In the genomic region with DNA sequence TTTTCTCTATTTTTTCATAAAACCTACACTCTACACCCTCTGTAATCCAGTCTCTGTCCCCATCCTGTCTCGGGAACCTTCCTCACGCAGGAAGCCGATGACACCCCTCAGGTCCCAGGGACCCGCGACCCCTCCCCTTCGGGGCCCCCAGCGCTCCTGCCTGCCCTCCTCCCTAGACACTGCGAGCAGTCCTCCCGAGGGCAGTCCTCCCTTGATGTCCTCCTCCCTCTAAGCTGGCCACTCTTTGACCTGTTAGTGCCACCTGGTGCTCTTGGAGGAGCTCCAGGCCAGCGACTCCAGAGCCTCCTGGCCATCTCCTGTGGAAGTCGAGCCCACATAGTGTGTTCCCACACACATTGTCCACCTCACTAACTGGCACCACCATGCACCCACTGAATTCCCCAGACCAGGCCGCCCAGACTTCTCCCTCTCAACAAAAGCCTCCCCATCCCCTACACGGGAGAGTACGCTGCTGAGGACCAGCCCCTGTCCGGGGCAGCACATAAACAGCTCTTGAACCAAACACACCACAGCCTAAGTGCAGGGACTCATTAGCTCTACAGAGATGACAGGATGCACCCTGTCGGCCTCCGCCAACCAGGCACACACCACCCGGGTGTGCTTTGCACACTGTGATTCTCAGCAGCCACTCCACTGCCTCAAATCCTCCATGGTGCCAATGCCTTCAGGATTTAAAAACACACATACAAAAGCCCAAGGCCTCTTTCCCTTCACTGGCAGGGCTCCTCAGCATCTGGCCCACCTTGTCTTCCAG, we compare ENCODE assay signal across 19 cellular contexts. TPM values are rescaled to one million over a fixed set of nuclear protein-coding genes. Genes with fewer than 3 reads are reported as not detected.
A peak's percentile ranks its signal among the peaks of the same experiment; 100 is the strongest.
DNase-seq lines count a peak whose midpoint lies in the region; ATAC-seq, FAIRE-seq and TF ChIP-seq lines count a peak whose summit lies in the region.
"Had no signal": no experiment of that assay in that cellular context is flagged by ENCODE, and none has a peak within 500 bp of the region (broad histone marks: within the 10 kb centered on the region; RNA-seq: fewer than 3 reads in every experiment).

No MANE protein-coding gene starts in this region.

- TF ChIP-seq POLR2A in HepG2 (IDR thresholded peaks at IDR 0.05; ENCODE audit: insufficient read depth in 1 of 2, low read depth in 2 of 2, low read length in 2 of 2) = no peak

- H3K36me3 ChIP-seq in RWPE2 (ENCODE audit: low read depth) (peaks cover 29% of the 10 kb centered on the region), HepG2 (replicated peaks in 1 of 2; ENCODE audit: control insufficient read depth in 1 of 2, insufficient read depth in 2 of 2, low read length in 2 of 2) (peaks cover 17 to 24% of the 10 kb centered on the region in 2 experiments; a peak in 4 of 5 replicates), small intestine (ENCODE audit: control insufficient read depth in 2 of 2, insufficient read depth in 2 of 2, low read length in 2 of 2) (peaks cover 13 to 54% of the 10 kb centered on the region in 2 donors)

- H3K27me3 ChIP-seq in RWPE2 (ENCODE audit: insufficient read depth, poor library complexity, severe bottlenecking) (no peaks in the 10 kb centered on the region), HepG2 (ENCODE audit: control insufficient read depth in 1 of 2, insufficient read depth in 2 of 2, low read length in 2 of 2) (no peaks in the 10 kb centered on the region), small intestine (ENCODE audit: control insufficient read depth in 2 of 2, insufficient read depth in 2 of 2, low read length in 2 of 2) (no peaks in the 10 kb centered on the region)
- H3K27me3 ChIP-seq: BLaER1 treated with 17β-estradiol and CSF1 and Interleukin-3, amounts not matched to agents 10 nM and 100 nM; cardiac muscle cell had no signal

- CTCF ChIA-PET in activated CD4-positive, alpha-beta T cell treated with anti-CD3 and anti-CD28 coated beads for 36 hours (lab: Charles Lee) = no interaction called here
- CTCF ChIA-PET in HepG2 (lab: Yijun Ruan, JAX; ENCODE audit: low intra/inter-chr PET ratio, low total read pairs) (no interaction called here), Calu3 (lab: Charles Lee) (no interaction called here)

- H2AFZ ChIP-seq in HepG2 (ENCODE audit: low read length) = no peak overlapping the region

- H3K27me3 Mint-ChIP-seq in activated CD4-positive, alpha-beta T cell treated with anti-CD3 and anti-CD28 coated beads for 36 hours = no peaks in the 10 kb centered on the region
- no peaks in the 10 kb centered on the region for H3K27me3 Mint-ChIP-seq in activated CD4-positive, alpha-beta T cell treated with anti-CD3 and anti-CD28 coated beads, Interleukin-2, amount 10 ng/mL, durations not matched to agents 24 days and 14 days
- H3K27me3 Mint-ChIP-seq in Calu3 (ENCODE audit: unreplicated experiment) = no peaks in the 10 kb centered on the region

- TF ChIP-seq CTCF in RWPE2 (IDR thresholded peaks at IDR 0.05; ENCODE audit: poor library complexity, severe bottlenecking) = no peak
- TF ChIP-seq CTCF in HepG2 (CRISPR knock-in tag; IDR thresholded peaks at IDR 0.05) = no peak
- no peak for TF ChIP-seq CTCF in Calu3 (IDR thresholded peaks at IDR 0.05; ENCODE audit: unreplicated experiment)

- no peaks in the 10 kb centered on the region for H4K20me1 ChIP-seq in HepG2 (ENCODE audit: insufficient read depth, low read length)

- TF ChIP-seq RAD21 in HepG2 (CRISPR knock-in tag; IDR thresholded peaks at IDR 0.05) = no peak

- H3K9me3 Mint-ChIP-seq in activated CD4-positive, alpha-beta T cell treated with anti-CD3 and anti-CD28 coated beads for 36 hours (ENCODE audit: low read depth) = no peaks in the 10 kb centered on the region
- no peaks in the 10 kb centered on the region for H3K9me3 Mint-ChIP-seq in activated CD4-positive, alpha-beta T cell treated with anti-CD3 and anti-CD28 coated beads, Interleukin-2, amount 10 ng/mL, durations not matched to agents 24 days and 14 days
- no peaks in the 10 kb centered on the region for H3K9me3 Mint-ChIP-seq in Calu3 (ENCODE audit: low read depth, unreplicated experiment)

- H3K4me3 Mint-ChIP-seq in activated CD4-positive, alpha-beta T cell treated with anti-CD3 and anti-CD28 coated beads for 36 hours = no peak overlapping the region
- no peak overlapping the region for H3K4me3 Mint-ChIP-seq in activated CD4-positive, alpha-beta T cell treated with anti-CD3 and anti-CD28 coated beads, Interleukin-2, amount 10 ng/mL, durations not matched to agents 24 days and 14 days
- no peak overlapping the region for H3K4me3 Mint-ChIP-seq in Calu3 (ENCODE audit: low read depth, unreplicated experiment)

- H3K4me3 ChIP-seq in RWPE2 (ENCODE audit: severe bottlenecking) = no peak overlapping the region
- no peak overlapping the region for H3K4me3 ChIP-seq in HepG2 (replicated peaks in 1 of 3; ENCODE audit: insufficient read depth in 1 of 3, low read depth in 2 of 3, low read length in 3 of 3)
- H3K4me3 ChIP-seq in small intestine (ENCODE audit: low read depth in 1 of 2, low read length in 2 of 2) = no peak overlapping the region
- H3K4me3 ChIP-seq: BLaER1 treated with 17β-estradiol and CSF1 and Interleukin-3, amounts not matched to agents 10 nM and 100 nM; cardiac muscle cell; left ventricle myocardium inferior had no signal

- FAIRE-seq in HepG2 (lab: Jason Lieb, UNC) (no peak), small intestine (lab: Jason Lieb, UNC) (no peak)
- FAIRE-seq: A204.1 had no signal

- intact Hi-C loops in activated CD4-positive, alpha-beta T cell treated with anti-CD3 and anti-CD28 coated beads for 36 hours (cut with DNase I, micrococcal nuclease) = no loop called here
- intact Hi-C loops in activated CD4-positive, alpha-beta T cell treated with anti-CD3 and anti-CD28 coated beads, Interleukin-2, amount 10 ng/mL, durations not matched to agents 24 days and 14 days (cut with micrococcal nuclease) = no loop called here
- intact Hi-C loops in HepG2 (cut with micrococcal nuclease; ENCODE audit: unreplicated experiment) = no loop called here
- intact Hi-C loops in Calu3 (cut with micrococcal nuclease; ENCODE audit: unreplicated experiment) = no loop called here

- peak overlapping the region; percentile 9 for H3K27ac Mint-ChIP-seq in activated CD4-positive, alpha-beta T cell treated with anti-CD3 and anti-CD28 coated beads for 36 hours
- no peak overlapping the region for H3K27ac Mint-ChIP-seq in activated CD4-positive, alpha-beta T cell treated with anti-CD3 and anti-CD28 coated beads, Interleukin-2, amount 10 ng/mL, durations not matched to agents 24 days and 14 days
- no peak overlapping the region for H3K27ac Mint-ChIP-seq in Calu3 (ENCODE audit: unreplicated experiment)

- peaks cover 9% of the 10 kb centered on the region for H3K36me3 Mint-ChIP-seq in activated CD4-positive, alpha-beta T cell treated with anti-CD3 and anti-CD28 coated beads for 36 hours (ENCODE audit: low read depth)
- peaks cover 50% of the 10 kb centered on the region for H3K36me3 Mint-ChIP-seq in activated CD4-positive, alpha-beta T cell treated with anti-CD3 and anti-CD28 coated beads, Interleukin-2, amount 10 ng/mL, durations not matched to agents 24 days and 14 days (ENCODE audit: low read depth)
- H3K36me3 Mint-ChIP-seq in Calu3 (ENCODE audit: insufficient read depth, unreplicated experiment) = peaks cover 51% of the 10 kb centered on the region

- ATAC-seq in activated CD4-positive, alpha-beta T cell treated with anti-CD3 and anti-CD28 coated beads for 36 hours = no peak
- ATAC-seq in RWPE2 (ENCODE audit: low read depth) = no peak
- no peak for ATAC-seq in HepG2
- ATAC-seq: PC-3 had no signal

- H3K9me3 ChIP-seq in RWPE2 (ENCODE audit: severe bottlenecking) (no peaks in the 10 kb centered on the region), HepG2 (ENCODE audit: low read length) (no peaks in the 10 kb centered on the region), small intestine (ENCODE audit: control insufficient read depth, low read depth) (no peaks in the 10 kb centered on the region)
- H3K9me3 ChIP-seq: BLaER1 treated with 17β-estradiol and CSF1 and Interleukin-3, amounts not matched to agents 10 nM and 100 nM; left ventricle myocardium inferior had no signal

- no TSS peak for BruUV-seq in HepG2 (replicated peaks; lab: Mats Ljungman, UMichigan)
- no TSS peak for BruUV-seq in Calu3 (replicated peaks; lab: Mats Ljungman, UMichigan)

- no peak overlapping the region for H3K4me2 ChIP-seq in HepG2 (ENCODE audit: low read depth, low read length)
- H3K4me2 ChIP-seq: BLaER1 treated with 17β-estradiol and CSF1 and Interleukin-3, amounts not matched to agents 10 nM and 100 nM had no signal

- TF ChIP-seq EP300 in HepG2 (IDR thresholded peaks at IDR 0.05; ENCODE audit: low read depth in 2 of 2, low read length in 2 of 2) (no peak), HepG2 (CRISPR knock-in tag; IDR thresholded peaks at IDR 0.05; ENCODE audit: borderline replicate concordance) (no peak)

- H3K27ac ChIP-seq in RWPE2 (ENCODE audit: poor library complexity, severe bottlenecking) (no peak overlapping the region), HepG2 (ENCODE audit: extremely low read length, insufficient read depth, low read length) (no peak overlapping the region), small intestine (ENCODE audit: low read depth in 1 of 2, low read length in 1 of 2) (no peak overlapping the region)
- H3K27ac ChIP-seq: BLaER1 treated with 17β-estradiol and CSF1 and Interleukin-3, amounts not matched to agents 10 nM and 100 nM; cardiac muscle cell; left ventricle myocardium inferior had no signal

- H3K4me1 Mint-ChIP-seq in activated CD4-positive, alpha-beta T cell treated with anti-CD3 and anti-CD28 coated beads for 36 hours = peaks cover 8% of the 10 kb centered on the region
- peaks cover 6% of the 10 kb centered on the region for H3K4me1 Mint-ChIP-seq in activated CD4-positive, alpha-beta T cell treated with anti-CD3 and anti-CD28 coated beads, Interleukin-2, amount 10 ng/mL, durations not matched to agents 24 days and 14 days
- H3K4me1 Mint-ChIP-seq in Calu3 (ENCODE audit: low read depth, unreplicated experiment) = peaks cover 34% of the 10 kb centered on the region

- DNase-seq in activated CD4-positive, alpha-beta T cell treated with anti-CD3 and anti-CD28 coated beads for 36 hours = no peak
- no peak for DNase-seq in activated CD4-positive, alpha-beta T cell treated with anti-CD3 and anti-CD28 coated beads, Interleukin-2, amount 10 ng/mL, durations not matched to agents 24 days and 14 days
- DNase-seq in RWPE2 (ENCODE audit: low spot score) (peak; percentile 32), HepG2 (ENCODE audit: low spot score) (no peak), small intestine (peak; percentile 37), 8988T (no peak), Calu3 (no peak), GF-D8 (lab: John Stamatoyannopoulos, UW) (no peak)
- DNase-seq: activated CD8-positive, alpha-beta memory T cell treated with anti-CD3 and anti-CD28 coated beads, Interleukin-2, amount 50 U/mL, for 4 hours; DMS53; effector CD8-positive, alpha-beta T cell; left ventricle myocardium inferior; NCI-H82; PC-3; stimulated activated CD4-positive, alpha-beta T cell treated with anti-CD3 and anti-CD28 coated beads, Interleukin-4, amount 100 ng/mL, for 1 hour had no signal

- WGBS in HepG2 (ENCODE audit: low lambda C conversion rate) = 90% methylated on average over 18 of the region's 18 CpGs
- 58 to 81% (median 63%) methylated on average over 18 of the region's 18 CpGs for WGBS in small intestine, 3 donors

- POLR2A ChIA-PET in activated CD4-positive, alpha-beta T cell treated with anti-CD3 and anti-CD28 coated beads for 36 hours (lab: Charles Lee) = no interaction called here
- POLR2A ChIA-PET in HepG2 (lab: Yijun Ruan, JAX) = no interaction called here

- H3K4me1 ChIP-seq in RWPE2 (ENCODE audit: insufficient read depth, poor library complexity, severe bottlenecking) = peaks cover 10% of the 10 kb centered on the region
- H3K4me1 ChIP-seq in HepG2 (ENCODE audit: insufficient read depth, low read length) = peaks cover 12% of the 10 kb centered on the region
- H3K4me1 ChIP-seq in small intestine (ENCODE audit: control insufficient read depth in 2 of 2, insufficient read depth in 1 of 2, low read depth in 1 of 2, low read length in 1 of 2) = peaks cover 0 to 1% of the 10 kb centered on the region in 2 donors
- H3K4me1 ChIP-seq: left ventricle myocardium inferior had no signal

- H3K9ac ChIP-seq in HepG2 (ENCODE audit: insufficient read depth, low read depth, low read length) = no peak overlapping the region

- in situ Hi-C loops in HepG2 (cut with HindIII; ENCODE audit: extremely low pct_ligation_motif_present, low pct_unique_long_range_greater_than_20kb) = no loop called here

- H3K79me2 ChIP-seq in HepG2 (ENCODE audit: insufficient read depth, low read length) = no peaks in the 10 kb centered on the region

RNA-seq across cellular contexts. Expression of gene OSBPL7, which starts 9.3 kb away (rescaled TPM):
- 10 to 100 TPM; 12.8 to 12.9 TPM for total RNA-seq in activated CD4-positive, alpha-beta T cell treated with anti-CD3 and anti-CD28 coated beads for 36 hours
- total RNA-seq in activated CD4-positive, alpha-beta T cell treated with anti-CD3 and anti-CD28 coated beads, Interleukin-2, amount 10 ng/mL, durations not matched to agents 24 days and 14 days = 18.1 and 18.4 TPM in 2 replicates
- 1.0 and 4.7 TPM in 2 replicates for total RNA-seq in HepG2 (2016; rRNA removed; fragmentation: Illumina TruSeq; extraction: Trizol)
- total RNA-seq in HepG2 (2016; cell fraction: cytosol; rRNA removed; fragmentation: Illumina TruSeq; extraction: Trizol; ENCODE audit: low read depth) = 4.5 and 4.7 TPM in 2 replicates
- total RNA-seq in HepG2 (2016; cell fraction: insoluble cytoplasmic fraction; rRNA removed; fragmentation: Illumina TruSeq; extraction: Trizol) = 1.3 and 5.6 TPM in 2 replicates
- 1.4 and 1.5 TPM in 2 replicates for total RNA-seq in HepG2 (2016; cell fraction: membrane; rRNA removed; fragmentation: Illumina TruSeq; extraction: Trizol)
- 6.6 and 9.7 TPM in 2 replicates for total RNA-seq in HepG2 (2016; cell fraction: nucleus; rRNA removed; fragmentation: Illumina TruSeq; extraction: Trizol)
- polyA plus RNA-seq in HepG2 (2011; rRNA removed) = 6.6 and 8.3 TPM in 2 replicates
- polyA plus RNA-seq in HepG2 (2011; cell fraction: cytosol; rRNA removed) = 0.99 and 1.7 TPM in 2 replicates
- polyA plus RNA-seq in HepG2 (2011; cell fraction: nucleus; rRNA removed) = 86.7 and 120 TPM in 2 replicates
- 4.1 and 5.4 TPM in 2 replicates for polyA plus RNA-seq in HepG2 (2012)
- polyA plus RNA-seq in HepG2 (2016; cell fraction: cytosol; fragmentation: Illumina TruSeq; extraction: Trizol; ENCODE audit: low read depth) = 0.20 and 0.32 TPM in 2 replicates
- polyA plus RNA-seq in HepG2 (2016; cell fraction: insoluble cytoplasmic fraction; fragmentation: Illumina TruSeq; extraction: Trizol; ENCODE audit: low read depth) = 0.56 and 1.2 TPM in 2 replicates
- 0.27 and 0.42 TPM in 2 replicates for polyA plus RNA-seq in HepG2 (2016; cell fraction: membrane; fragmentation: Illumina TruSeq; extraction: Trizol; ENCODE audit: low read depth)
- polyA plus RNA-seq in HepG2 (2016; cell fraction: nucleus; fragmentation: Illumina TruSeq; extraction: Trizol; ENCODE audit: insufficient read depth, low read depth) = 20.6 and 21.2 TPM in 2 replicates
- 7.4 and 11.6 TPM in 2 replicates for polyA minus RNA-seq in HepG2 (2011; rRNA and poly(A)+ RNA removed; ENCODE audit: low replicate concordance)
- polyA minus RNA-seq in HepG2 (2011; cell fraction: cytosol; rRNA and poly(A)+ RNA removed) = 1.6 TPM in 2 replicates
- polyA minus RNA-seq in HepG2 (2011; cell fraction: nucleus; rRNA and poly(A)+ RNA removed) = 16.1 and 23.1 TPM in 2 replicates
- polyA plus RNA-seq in small intestine = 10 to 100 TPM; 25.9 to 67.5 (median 28.6) TPM
- total RNA-seq in Calu3 (2022) = 58.3 and 58.4 TPM in 2 replicates

RNA-seq across cellular contexts. Expression of gene MRPL10, which starts 19.0 kb away (rescaled TPM):
- total RNA-seq in activated CD4-positive, alpha-beta T cell treated with anti-CD3 and anti-CD28 coated beads for 36 hours = 10 to 100 TPM; 66.9 to 70.9 TPM
- 55.0 and 58.3 TPM in 2 replicates for total RNA-seq in activated CD4-positive, alpha-beta T cell treated with anti-CD3 and anti-CD28 coated beads, Interleukin-2, amount 10 ng/mL, durations not matched to agents 24 days and 14 days
- total RNA-seq in HepG2 (2016; rRNA removed; fragmentation: Illumina TruSeq; extraction: Trizol) (56.7 and 59.7 TPM in 2 replicates), Calu3 (2022) (70.2 and 84.1 TPM in 2 replicates)
- 23.2 and 23.8 TPM in 2 replicates for total RNA-seq in HepG2 (2016; cell fraction: cytosol; rRNA removed; fragmentation: Illumina TruSeq; extraction: Trizol; ENCODE audit: low read depth)
- total RNA-seq in HepG2 (2016; cell fraction: insoluble cytoplasmic fraction; rRNA removed; fragmentation: Illumina TruSeq; extraction: Trizol) = 54.4 and 59.8 TPM in 2 replicates
- 57.6 and 61.5 TPM in 2 replicates for total RNA-seq in HepG2 (2016; cell fraction: membrane; rRNA removed; fragmentation: Illumina TruSeq; extraction: Trizol)
- 27.0 and 27.8 TPM in 2 replicates for total RNA-seq in HepG2 (2016; cell fraction: nucleus; rRNA removed; fragmentation: Illumina TruSeq; extraction: Trizol)
- polyA plus RNA-seq in HepG2 (2011; rRNA removed) (149 and 157 TPM in 2 replicates), small intestine (10 to 100 TPM; 47.0 to 54.1 (median 48.4) TPM)
- 163 and 193 TPM in 2 replicates for polyA plus RNA-seq in HepG2 (2011; cell fraction: cytosol; rRNA removed)
- polyA plus RNA-seq in HepG2 (2011; cell fraction: nucleus; rRNA removed) = 84.2 and 97.9 TPM in 2 replicates
- polyA plus RNA-seq in HepG2 (2012) = 98.1 and 124 TPM in 2 replicates
- polyA plus RNA-seq in HepG2 (2016; cell fraction: cytosol; fragmentation: Illumina TruSeq; extraction: Trizol; ENCODE audit: low read depth) = 32.0 and 36.2 TPM in 2 replicates
- 90.1 and 104 TPM in 2 replicates for polyA plus RNA-seq in HepG2 (2016; cell fraction: insoluble cytoplasmic fraction; fragmentation: Illumina TruSeq; extraction: Trizol; ENCODE audit: low read depth)
- 63.3 and 69.4 TPM in 2 replicates for polyA plus RNA-seq in HepG2 (2016; cell fraction: membrane; fragmentation: Illumina TruSeq; extraction: Trizol; ENCODE audit: low read depth)
- 52.7 and 55.5 TPM in 2 replicates for polyA plus RNA-seq in HepG2 (2016; cell fraction: nucleus; fragmentation: Illumina TruSeq; extraction: Trizol; ENCODE audit: insufficient read depth, low read depth)
- 135 and 309 TPM in 2 replicates for polyA minus RNA-seq in HepG2 (2011; rRNA and poly(A)+ RNA removed; ENCODE audit: low replicate concordance)
- 101 and 106 TPM in 2 replicates for polyA minus RNA-seq in HepG2 (2011; cell fraction: cytosol; rRNA and poly(A)+ RNA removed)
- polyA minus RNA-seq in HepG2 (2011; cell fraction: nucleus; rRNA and poly(A)+ RNA removed) = 28.0 and 36.1 TPM in 2 replicates

RNA-seq across cellular contexts. Expression of gene LRRC46, which starts 19.1 kb away (rescaled TPM):
- total RNA-seq in activated CD4-positive, alpha-beta T cell treated with anti-CD3 and anti-CD28 coated beads for 36 hours = under 1 TPM; 0.46 to 0.82 TPM
- total RNA-seq in activated CD4-positive, alpha-beta T cell treated with anti-CD3 and anti-CD28 coated beads, Interleukin-2, amount 10 ng/mL, durations not matched to agents 24 days and 14 days = 0.33 and 0.44 TPM in 2 replicates
- total RNA-seq in HepG2 (2016; rRNA removed; fragmentation: Illumina TruSeq; extraction: Trizol) (0.09 and 0.13 TPM in 2 replicates), Calu3 (2022) (2.9 and 4.0 TPM in 2 replicates)
- 0.26 TPM in 1 of 2 replicates, not detected in the other for total RNA-seq in HepG2 (2016; cell fraction: cytosol; rRNA removed; fragmentation: Illumina TruSeq; extraction: Trizol; ENCODE audit: low read depth)
- 0.15 and 0.22 TPM in 2 replicates for total RNA-seq in HepG2 (2016; cell fraction: insoluble cytoplasmic fraction; rRNA removed; fragmentation: Illumina TruSeq; extraction: Trizol)
- 0.14 TPM in 1 of 2 replicates, not detected in the other for total RNA-seq in HepG2 (2016; cell fraction: membrane; rRNA removed; fragmentation: Illumina TruSeq; extraction: Trizol)
- total RNA-seq in HepG2 (2016; cell fraction: nucleus; rRNA removed; fragmentation: Illumina TruSeq; extraction: Trizol) = 0.43 TPM in 1 of 2 replicates, not detected in the other
- polyA plus RNA-seq in HepG2 (2011; rRNA removed) (0.09 and 0.16 TPM in 2 replicates), small intestine (under 1 TPM; 0.22 to 0.54 (median 0.25) TPM)
- 0.15 and 0.18 TPM in 2 replicates for polyA plus RNA-seq in HepG2 (2011; cell fraction: cytosol; rRNA removed)
- polyA plus RNA-seq in HepG2 (2011; cell fraction: nucleus; rRNA removed) = 0.19 and 0.42 TPM in 2 replicates
- polyA plus RNA-seq in HepG2 (2012) = 0.70 and 0.75 TPM in 2 replicates
- 0.11 and 0.22 TPM in 2 replicates for polyA plus RNA-seq in HepG2 (2016; cell fraction: cytosol; fragmentation: Illumina TruSeq; extraction: Trizol; ENCODE audit: low read depth)
- 0.35 and 0.46 TPM in 2 replicates for polyA plus RNA-seq in HepG2 (2016; cell fraction: insoluble cytoplasmic fraction; fragmentation: Illumina TruSeq; extraction: Trizol; ENCODE audit: low read depth)
- polyA plus RNA-seq in HepG2 (2016; cell fraction: membrane; fragmentation: Illumina TruSeq; extraction: Trizol; ENCODE audit: low read depth) = 0.23 TPM in 2 replicates
- polyA plus RNA-seq in HepG2 (2016; cell fraction: nucleus; fragmentation: Illumina TruSeq; extraction: Trizol; ENCODE audit: insufficient read depth, low read depth) = 0.43 and 0.74 TPM in 2 replicates
- polyA minus RNA-seq in HepG2 (2011; rRNA and poly(A)+ RNA removed; ENCODE audit: low replicate concordance) = 0.46 and 1.2 TPM in 2 replicates
- polyA minus RNA-seq in HepG2 (2011; cell fraction: cytosol; rRNA and poly(A)+ RNA removed) = 0.44 and 0.59 TPM in 2 replicates
- 0.62 TPM in 1 of 2 replicates, not detected in the other for polyA minus RNA-seq in HepG2 (2011; cell fraction: nucleus; rRNA and poly(A)+ RNA removed)
- total RNA-seq: cardiac muscle cell, skeletal muscle tissue had no signal

RNA-seq across cellular contexts. Expression of gene SCRN2, which starts 28.7 kb away (rescaled TPM):
- total RNA-seq in activated CD4-positive, alpha-beta T cell treated with anti-CD3 and anti-CD28 coated beads for 36 hours = 10 to 100 TPM; 21.5 to 25.2 TPM
- total RNA-seq in activated CD4-positive, alpha-beta T cell treated with anti-CD3 and anti-CD28 coated beads, Interleukin-2, amount 10 ng/mL, durations not matched to agents 24 days and 14 days = 24.3 and 24.8 TPM in 2 replicates
- total RNA-seq in HepG2 (2016; rRNA removed; fragmentation: Illumina TruSeq; extraction: Trizol) = 15.0 and 29.5 TPM in 2 replicates
- 14.0 and 15.6 TPM in 2 replicates for total RNA-seq in HepG2 (2016; cell fraction: cytosol; rRNA removed; fragmentation: Illumina TruSeq; extraction: Trizol; ENCODE audit: low read depth)
- total RNA-seq in HepG2 (2016; cell fraction: insoluble cytoplasmic fraction; rRNA removed; fragmentation: Illumina TruSeq; extraction: Trizol) = 14.9 and 29.8 TPM in 2 replicates
- total RNA-seq in HepG2 (2016; cell fraction: membrane; rRNA removed; fragmentation: Illumina TruSeq; extraction: Trizol) = 9.4 and 10.4 TPM in 2 replicates
- 38.4 and 39.4 TPM in 2 replicates for total RNA-seq in HepG2 (2016; cell fraction: nucleus; rRNA removed; fragmentation: Illumina TruSeq; extraction: Trizol)
- polyA plus RNA-seq in HepG2 (2011; rRNA removed) = 21.7 and 28.6 TPM in 2 replicates
- polyA plus RNA-seq in HepG2 (2011; cell fraction: cytosol; rRNA removed) = 12.8 and 18.6 TPM in 2 replicates
- polyA plus RNA-seq in HepG2 (2011; cell fraction: nucleus; rRNA removed) = 254 and 255 TPM in 2 replicates
- 16.2 and 19.4 TPM in 2 replicates for polyA plus RNA-seq in HepG2 (2012)
- polyA plus RNA-seq in HepG2 (2016; cell fraction: cytosol; fragmentation: Illumina TruSeq; extraction: Trizol; ENCODE audit: low read depth) = 2.8 and 3.6 TPM in 2 replicates
- 11.1 and 13.6 TPM in 2 replicates for polyA plus RNA-seq in HepG2 (2016; cell fraction: insoluble cytoplasmic fraction; fragmentation: Illumina TruSeq; extraction: Trizol; ENCODE audit: low read depth)
- 4.4 and 5.4 TPM in 2 replicates for polyA plus RNA-seq in HepG2 (2016; cell fraction: membrane; fragmentation: Illumina TruSeq; extraction: Trizol; ENCODE audit: low read depth)
- polyA plus RNA-seq in HepG2 (2016; cell fraction: nucleus; fragmentation: Illumina TruSeq; extraction: Trizol; ENCODE audit: insufficient read depth, low read depth) = 76.0 and 78.1 TPM in 2 replicates
- 22.3 and 32.7 TPM in 2 replicates for polyA minus RNA-seq in HepG2 (2011; rRNA and poly(A)+ RNA removed; ENCODE audit: low replicate concordance)
- polyA minus RNA-seq in HepG2 (2011; cell fraction: cytosol; rRNA and poly(A)+ RNA removed) = 4.6 and 7.0 TPM in 2 replicates
- polyA minus RNA-seq in HepG2 (2011; cell fraction: nucleus; rRNA and poly(A)+ RNA removed) = 42.1 and 48.9 TPM in 2 replicates
- 100 to 1,000 TPM in 1 of 3 donors, 10 to 100 TPM in 2; 46.0 to 127 (median 81.3) TPM for polyA plus RNA-seq in small intestine
- 34.8 and 37.0 TPM in 2 replicates for total RNA-seq in Calu3 (2022)

RNA-seq across cellular contexts. Expression of gene SP6, which starts 38.6 kb away (rescaled TPM):
- total RNA-seq in activated CD4-positive, alpha-beta T cell treated with anti-CD3 and anti-CD28 coated beads for 36 hours = under 1 TPM; 0.07 to 0.14 TPM
- total RNA-seq in activated CD4-positive, alpha-beta T cell treated with anti-CD3 and anti-CD28 coated beads, Interleukin-2, amount 10 ng/mL, durations not matched to agents 24 days and 14 days = 0.05 TPM in 2 replicates
- total RNA-seq in HepG2 (2016; rRNA removed; fragmentation: Illumina TruSeq; extraction: Trizol) = 0.07 TPM in 1 of 2 replicates, not detected in the other
- not detected in 2 replicates for total RNA-seq in HepG2 (2016; cell fraction: cytosol; rRNA removed; fragmentation: Illumina TruSeq; extraction: Trizol; ENCODE audit: low read depth)
- total RNA-seq in HepG2 (2016; cell fraction: insoluble cytoplasmic fraction; rRNA removed; fragmentation: Illumina TruSeq; extraction: Trizol) = 0.04 TPM in 1 of 2 replicates, not detected in the other
- 0.03 and 0.10 TPM in 2 replicates for total RNA-seq in HepG2 (2016; cell fraction: membrane; rRNA removed; fragmentation: Illumina TruSeq; extraction: Trizol)
- total RNA-seq in HepG2 (2016; cell fraction: nucleus; rRNA removed; fragmentation: Illumina TruSeq; extraction: Trizol) = not detected in 2 replicates
- polyA plus RNA-seq in HepG2 (2011; rRNA removed) = 0.07 and 0.09 TPM in 2 replicates
- polyA plus RNA-seq in HepG2 (2011; cell fraction: cytosol; rRNA removed) = 0.05 and 0.07 TPM in 2 replicates
- 0.19 and 0.28 TPM in 2 replicates for polyA plus RNA-seq in HepG2 (2011; cell fraction: nucleus; rRNA removed)
- polyA plus RNA-seq in HepG2 (2012) = 0.09 TPM in 2 replicates
- not detected in 2 replicates for polyA plus RNA-seq in HepG2 (2016; cell fraction: cytosol; fragmentation: Illumina TruSeq; extraction: Trizol; ENCODE audit: low read depth)
- polyA plus RNA-seq in HepG2 (2016; cell fraction: insoluble cytoplasmic fraction; fragmentation: Illumina TruSeq; extraction: Trizol; ENCODE audit: low read depth) = 0.09 TPM in 1 of 2 replicates, not detected in the other
- not detected in 2 replicates for polyA plus RNA-seq in HepG2 (2016; cell fraction: membrane; fragmentation: Illumina TruSeq; extraction: Trizol; ENCODE audit: low read depth)
- polyA plus RNA-seq in HepG2 (2016; cell fraction: nucleus; fragmentation: Illumina TruSeq; extraction: Trizol; ENCODE audit: insufficient read depth, low read depth) = 0.15 and 0.19 TPM in 2 replicates
- 0.04 and 0.05 TPM in 2 replicates for polyA minus RNA-seq in HepG2 (2011; rRNA and poly(A)+ RNA removed; ENCODE audit: low replicate concordance)
- polyA minus RNA-seq in HepG2 (2011; cell fraction: cytosol; rRNA and poly(A)+ RNA removed) = not detected in 2 replicates
- not detected in 2 replicates for polyA minus RNA-seq in HepG2 (2011; cell fraction: nucleus; rRNA and poly(A)+ RNA removed)
- polyA plus RNA-seq in small intestine = 1 to 10 TPM; 1.6 to 3.8 (median 2.5) TPM
- total RNA-seq in Calu3 (2022) = 1.1 and 1.2 TPM in 2 replicates

Comparison
In these comparisons a context has a peak if more than half of its experiments do, and no peak if none do; other contexts are left out.
1. DNase-seq: peak in RWPE2 (single experiment) and small intestine (single experiment); none in activated CD4-positive, alpha-beta T cell treated with anti-CD3 and anti-CD28 coated beads for 36 hours (single experiment), activated CD4-positive, alpha-beta T cell treated with anti-CD3 and anti-CD28 coated beads, Interleukin-2, amount 10 ng/mL, durations not matched to agents 24 days and 14 days (single experiment), HepG2 (single experiment), 8988T (single experiment), Calu3 (single experiment) and GF-D8 (single experiment).